ENCODE assay signal across 8 cellular contexts in genomic region chr6:89940225-89941027, GRCh38. TPM values are rescaled to one million over a fixed set of nuclear protein-coding genes. Genes with fewer than 3 reads are reported as not detected.
DNase-seq lines count a peak whose midpoint lies in the region; ATAC-seq and TF ChIP-seq lines count a peak whose summit lies in the region.

No MANE protein-coding gene starts in this region.

- peaks cover 80% of the 10 kb centered on the region for H3K36me3 Mint-ChIP-seq in activated CD4-positive, alpha-beta T cell treated with anti-CD3 and anti-CD28 coated beads, Interleukin-2, amount 10 ng/mL, durations not matched to agents 24 days and 14 days (ENCODE audit: low read depth)

- TF ChIP-seq CTCF in AG04450 (IDR thresholded peaks at IDR 0.05; ENCODE audit: low read depth, low read length) (peak; percentile 81), coronary artery (IDR thresholded peaks at IDR 0.05) (peak; percentile 33), liver (IDR thresholded peaks at IDR 0.05; ENCODE audit: low read depth, low read length, missing input control) (peak; percentile 91)

- CTCF ChIA-PET in AG04450 (lab: Charles Lee), result interaction anchor here (0.5 to 8.4 kb wide), 123 partner anchors 9 to 609 kb away, joined by 3 to 272 read pairs (median 5); partner anchors contain the start of gene BACH2

- H3K4me3 Mint-ChIP-seq in activated CD4-positive, alpha-beta T cell treated with anti-CD3 and anti-CD28 coated beads, Interleukin-2, amount 10 ng/mL, durations not matched to agents 24 days and 14 days, result no peak overlapping the region

- H3K27me3 ChIP-seq in AG04450 (ENCODE audit: control insufficient read depth, insufficient read depth, low read length) (no peaks in the 10 kb centered on the region), liver (ENCODE audit: control insufficient read depth in 4 of 4, insufficient read depth in 4 of 4, low read length in 3 of 4) (no peaks in the 10 kb centered on the region)

- H3K4me3 ChIP-seq in AG04450 (ENCODE audit: low read depth, low read length), result no peak overlapping the region
- no peak overlapping the region for H3K4me3 ChIP-seq in coronary artery
- H3K4me3 ChIP-seq in liver (ENCODE audit: low read depth in 1 of 3, low read length in 3 of 3), result no peak overlapping the region

- H3K27me3 Mint-ChIP-seq in activated CD4-positive, alpha-beta T cell treated with anti-CD3 and anti-CD28 coated beads, Interleukin-2, amount 10 ng/mL, durations not matched to agents 24 days and 14 days, result no peaks in the 10 kb centered on the region

- H3K36me3 ChIP-seq in liver (ENCODE audit: control insufficient read depth in 4 of 4, insufficient read depth in 3 of 4, low read depth in 1 of 4, low read length in 3 of 4), result peaks cover 0 to 2% (median 0%) of the 10 kb centered on the region in 4 donors

- WGBS in liver, result 30% methylated on average over 9 of the region's 9 CpGs

- no peaks in the 10 kb centered on the region for H3K9me3 ChIP-seq in AG04450 (ENCODE audit: control insufficient read depth, insufficient read depth, low read length)
- no peaks in the 10 kb centered on the region for H3K9me3 ChIP-seq in liver (ENCODE audit: control insufficient read depth in 4 of 4, low read length in 3 of 4)

- peak; percentile 82 for ATAC-seq in GM18858 (IDR thresholded peaks at IDR 0.05; ENCODE audit: unreplicated experiment)
- ATAC-seq in HG03378 (IDR thresholded peaks at IDR 0.05; ENCODE audit: unreplicated experiment), result peak; percentile 86

- DNase-seq in AG04450 (ENCODE audit: low read depth, low spot score), result peak; percentile 77
- DNase-seq in NCI-H526 (lab: John Stamatoyannopoulos, UW), result peak; percentile 74 to 89
- peak; percentile 91 for DNase-seq in activated CD4-positive, alpha-beta T cell treated with anti-CD3 and anti-CD28 coated beads, Interleukin-2, amount 10 ng/mL, durations not matched to agents 24 days and 14 days
- DNase-seq in coronary artery (ENCODE audit: low spot score), result no peak
- DNase-seq in stimulated activated CD8-positive, alpha-beta memory T cell treated with anti-CD3 and anti-CD28 coated beads, Interleukin-12 subunit alpha, Interleukin-12 subunit beta, amount 100 ng/mL, for 4 hours (ENCODE audit: low read depth), result peak; percentile 17

- no peaks in the 10 kb centered on the region for H3K9me3 Mint-ChIP-seq in activated CD4-positive, alpha-beta T cell treated with anti-CD3 and anti-CD28 coated beads, Interleukin-2, amount 10 ng/mL, durations not matched to agents 24 days and 14 days

- peaks cover 6 to 23% (median 22%) of the 10 kb centered on the region in 4 donors for H3K4me1 ChIP-seq in liver (ENCODE audit: control insufficient read depth in 4 of 4, insufficient read depth in 4 of 4, low read length in 3 of 4)

- TF ChIP-seq RAD21 in liver (IDR thresholded peaks at IDR 0.05), result peak; percentile 95

- H3K9ac ChIP-seq in liver (ENCODE audit: low read depth in 1 of 2, low read length in 2 of 2), result no peak overlapping the region

- POLR2A ChIA-PET in AG04450 (lab: Yijun Ruan, JAX), result interaction anchor here (0.6 to 1.2 kb wide), 5 partner anchors 57 to 539 kb away, joined by 3 to 7 read pairs (median 4); partner anchors contain the start of gene BACH2

- intact Hi-C loops in activated CD4-positive, alpha-beta T cell treated with anti-CD3 and anti-CD28 coated beads, Interleukin-2, amount 10 ng/mL, durations not matched to agents 24 days and 14 days (cut with micrococcal nuclease), result loop anchor here (1.0 to 2.0 kb wide), 5 partner anchors 140 to 539 kb away; no protein-coding TSS in a partner anchor

- H3K27ac ChIP-seq in AG04450 (ENCODE audit: low read depth, low read length), result no peak overlapping the region
- no peak overlapping the region for H3K27ac ChIP-seq in coronary artery
- no peak overlapping the region for H3K27ac ChIP-seq in liver (ENCODE audit: low read depth in 1 of 2, low read length in 2 of 2)

- H3K27ac Mint-ChIP-seq in activated CD4-positive, alpha-beta T cell treated with anti-CD3 and anti-CD28 coated beads, Interleukin-2, amount 10 ng/mL, durations not matched to agents 24 days and 14 days, result peak overlapping the region; percentile 41

- H3K4me1 Mint-ChIP-seq in activated CD4-positive, alpha-beta T cell treated with anti-CD3 and anti-CD28 coated beads, Interleukin-2, amount 10 ng/mL, durations not matched to agents 24 days and 14 days, result peaks cover 34% of the 10 kb centered on the region

TF ChIP-seq in liver, 16 proteins besides CTCF, POLR2A, EP300 and RAD21:
- no peak for TF ChIP-seq HNF4G (IDR thresholded peaks at IDR 0.05)
- peak; percentile 22 to 25 for TF ChIP-seq HNF4A (conservative IDR thresholded peaks at IDR 0.05)
- peak; percentile 33 for TF ChIP-seq MAX (IDR thresholded peaks at IDR 0.05)
- peak; percentile 99 for TF ChIP-seq FOXA2 (IDR thresholded peaks at IDR 0.05)
- peak; percentile 26 for TF ChIP-seq ATF3 (IDR thresholded peaks at IDR 0.05)
- TF ChIP-seq FOXA1 (IDR thresholded peaks at IDR 0.05), result peak; percentile 99

RNA-seq across cellular contexts. Expression of gene GJA10, which starts 46.2 kb away (rescaled TPM):
- polyA plus RNA-seq in AG04450 (2011; rRNA removed), result not detected in 2 replicates
- not detected in 2 replicates for polyA minus RNA-seq in AG04450 (2011; rRNA and poly(A)+ RNA removed)
- total RNA-seq in activated CD4-positive, alpha-beta T cell treated with anti-CD3 and anti-CD28 coated beads, Interleukin-2, amount 10 ng/mL, durations not matched to agents 24 days and 14 days, result not detected in 2 replicates
- total RNA-seq in liver, result not detected
- polyA plus RNA-seq in liver, result not detected

Comparison
In these comparisons a context has a peak if more than half of its experiments do, and no peak if none do; other contexts are left out.
1. CTCF ChIP-seq: peak in every context shown above with its lines; median percentile 91 in liver; 81 in AG04450; 33 in coronary artery.